ENCODE assay signal across 9 cellular contexts in genomic region chr17:78132086-78132676, GRCh38. TPM values are rescaled to one million over a fixed set of nuclear protein-coding genes. Genes with fewer than 3 reads are reported as not detected.
DNase-seq lines count a peak whose midpoint lies in the region; ATAC-seq and TF ChIP-seq lines count a peak whose summit lies in the region.
"Had no signal": no experiment of that assay in that cellular context is flagged by ENCODE, and none has a peak within 500 bp of the region (broad histone marks: within the 10 kb centered on the region; RNA-seq: fewer than 3 reads in every experiment).

No MANE protein-coding gene starts in this region.

- no peaks in the 10 kb centered on the region for H3K27me3 ChIP-seq in DND-41 (ENCODE audit: insufficient read depth, low read length, poor library complexity)
- no peaks in the 10 kb centered on the region for H3K27me3 ChIP-seq in KMS-11 (ENCODE audit: insufficient read depth, low read depth)
- H3K27me3 ChIP-seq in left lung = peaks cover 0 to 12% of the 10 kb centered on the region in 2 donors

- H2AFZ ChIP-seq in DND-41 (ENCODE audit: low read depth, low read length) (no peak overlapping the region), KMS-11 (ENCODE audit: low read depth) (no peak overlapping the region)

- H3K4me2 ChIP-seq in DND-41 (ENCODE audit: insufficient read depth, low read length) (peak overlapping the region; percentile 94), KMS-11 (peak overlapping the region; percentile 58; the same call in 1 of the 2 replicates)

- peaks cover 70% of the 10 kb centered on the region for H3K4me1 ChIP-seq in DND-41 (ENCODE audit: insufficient read depth, low read length)
- H3K4me1 ChIP-seq in KMS-11 (ENCODE audit: low read depth, poor library complexity, severe bottlenecking) = peaks cover 53% of the 10 kb centered on the region
- peaks cover 17 to 86% of the 10 kb centered on the region in 2 donors for H3K4me1 ChIP-seq in left lung

- ATAC-seq in DND-41 (ENCODE audit: insufficient read depth, low read depth) (no peak), left lung (peak; percentile 38), HG02970 (IDR thresholded peaks at IDR 0.05; ENCODE audit: low FRiP score, unreplicated experiment) (no peak), SK-N-SH treated with all-trans-retinoic acid at 6 μM for 48 hours (no peak)

- peak overlapping the region; percentile 25 to 71; a peak in 3 of 4 replicates for H3K4me3 ChIP-seq in DND-41 (ENCODE audit: low read depth in 1 of 2, low read length in 2 of 2)
- no peak overlapping the region for H3K4me3 ChIP-seq in KMS-11 (IDR thresholded peaks at IDR 0.05; ENCODE audit: insufficient read depth, low read depth, low read length)
- peak overlapping the region; percentile 34 to 58 for H3K4me3 ChIP-seq in left lung

- intact Hi-C loops in left lung (cut with DNase I) = no loop called here

- H4K20me1 ChIP-seq in DND-41 (ENCODE audit: insufficient read depth, low read length) (peaks cover 35% of the 10 kb centered on the region), KMS-11 (ENCODE audit: insufficient read depth) (no peaks in the 10 kb centered on the region)

- TF ChIP-seq CTCF in DND-41 (IDR thresholded peaks at IDR 0.05; ENCODE audit: borderline replicate concordance, extremely low read depth, low read length, poor library complexity, severe bottlenecking) (no peak), KMS-11 (conservative IDR thresholded peaks at IDR 0.05; ENCODE audit: low read depth, low read length) (no peak; the same call in 1 of the 2 replicates), left lung (IDR thresholded peaks at IDR 0.05) (no peak)

- H3K36me3 ChIP-seq in DND-41 (ENCODE audit: insufficient read depth, low read length) (peaks cover 42% of the 10 kb centered on the region), KMS-11 (ENCODE audit: insufficient read depth) (no peaks in the 10 kb centered on the region; the same call in 1 of the 2 replicates), left lung (peaks cover 0 to 18% of the 10 kb centered on the region in 2 donors)

- H3K9ac ChIP-seq in DND-41 (ENCODE audit: low read depth, low read length) (peak overlapping the region; percentile 70), KMS-11 (peak overlapping the region; percentile 73)

- H3K27ac ChIP-seq in DND-41 (ENCODE audit: low read length) (peak overlapping the region; percentile 33), KMS-11 (peak overlapping the region; percentile 68), left lung (peak overlapping the region; percentile 26 to 93), temporal lobe (ENCODE audit: low read depth, low read length) (peak overlapping the region; percentile 72)

- peak; percentile 71 for DNase-seq in DND-41
- DNase-seq in activated gamma-delta T cell treated with anti-CD3 and anti-CD28 coated beads, Interleukin-2, amount 50 U/mL, for 16 hours (ENCODE audit: low read depth) = peak; percentile 68
- peak; percentile 78 to 87 for DNase-seq in left lung
- DNase-seq in HK-2 (ENCODE audit: unreplicated experiment) = no peak

- H3K79me2 ChIP-seq in DND-41 (ENCODE audit: insufficient read depth, low read length) = peaks cover 12% of the 10 kb centered on the region
- H3K79me2 ChIP-seq in KMS-11 (ENCODE audit: insufficient read depth, low read depth) = peaks cover 38% of the 10 kb centered on the region

- no peaks in the 10 kb centered on the region for H3K9me3 ChIP-seq in DND-41 (ENCODE audit: insufficient read depth, low read length, severe bottlenecking)
- no peaks in the 10 kb centered on the region for H3K9me3 ChIP-seq in left lung

TF ChIP-seq in SK-N-SH treated with all-trans-retinoic acid at 6 μM for 48 hours, 23 proteins besides CTCF, POLR2A, EP300 and RAD21:
- no peak for TF ChIP-seq CSDC2 (CRISPR knock-in tag; IDR thresholded peaks at IDR 0.05)
- no peak for TF ChIP-seq ZNF70 (CRISPR knock-in tag; IDR thresholded peaks at IDR 0.05)
- TF ChIP-seq SNAI2 (CRISPR knock-in tag; IDR thresholded peaks at IDR 0.05) = no peak
- TF ChIP-seq GLIS3 (CRISPR knock-in tag; IDR thresholded peaks at IDR 0.05) = no peak
- no peak for TF ChIP-seq ZNF565 (CRISPR knock-in tag; conservative IDR thresholded peaks at IDR 0.05; ENCODE audit: low read depth)
- no peak for TF ChIP-seq PPARA (CRISPR knock-in tag; IDR thresholded peaks at IDR 0.05; ENCODE audit: borderline replicate concordance)
- TF ChIP-seq OSR1 (CRISPR knock-in tag; IDR thresholded peaks at IDR 0.05) = no peak
- no peak for TF ChIP-seq CREB5 (CRISPR knock-in tag; IDR thresholded peaks at IDR 0.05; ENCODE audit: low read depth)
- TF ChIP-seq TSHZ2 (CRISPR knock-in tag; IDR thresholded peaks at IDR 0.05) = no peak
- no peak for TF ChIP-seq ZC3H10 (CRISPR knock-in tag; IDR thresholded peaks at IDR 0.05)
- TF ChIP-seq TCF4 (CRISPR knock-in tag; IDR thresholded peaks at IDR 0.05; ENCODE audit: borderline replicate concordance) = no peak
- no peak for TF ChIP-seq BACH2 (CRISPR knock-in tag; IDR thresholded peaks at IDR 0.05; ENCODE audit: borderline replicate concordance)
- TF ChIP-seq CSRNP3 (CRISPR knock-in tag; IDR thresholded peaks at IDR 0.05) = no peak
- no peak for TF ChIP-seq TOX (CRISPR knock-in tag; IDR thresholded peaks at IDR 0.05; ENCODE audit: borderline replicate concordance)

RNA-seq across cellular contexts. Expression of gene TMC8, which starts 1.6 kb away (rescaled TPM):
- total RNA-seq in left lung (10 to 100 TPM; 14.7 to 37.3 TPM), temporal lobe (0.49 TPM)

RNA-seq across cellular contexts. Expression of gene TMC6, which starts 3.6 kb away (rescaled TPM):
- total RNA-seq in left lung (100 to 1,000 TPM; 149 to 152 TPM), temporal lobe (2.0 TPM)

RNA-seq across cellular contexts. Expression of gene C17orf99, which starts 14.0 kb away (rescaled TPM):
- total RNA-seq in left lung (not detected), temporal lobe (not detected)
- total RNA-seq: epithelial cell of proximal tubule had no signal

RNA-seq across cellular contexts. Expression of gene SYNGR2, which starts 36.2 kb away (rescaled TPM):
- total RNA-seq in left lung (100 to 1,000 TPM; 192 to 227 TPM), temporal lobe (3.0 TPM)

RNA-seq across cellular contexts. Expression of gene TK1, which starts 54.7 kb away (rescaled TPM):
- total RNA-seq in left lung (10 to 100 TPM; 24.0 to 33.0 TPM), temporal lobe (1.7 TPM)

Comparison
In these comparisons a context has a peak if more than half of its experiments do, and no peak if none do; other contexts are left out.
1. RNA of gene TMC8, which starts 1.6 kb away (total RNA-seq): 14.7 to 37.3 TPM in left lung; 0.49 TPM in temporal lobe (single experiment); every median in the first group is over 10 times any median in the second.
2. RNA of gene TMC6, which starts 3.6 kb away (total RNA-seq): 149 to 152 TPM in left lung; 2.0 TPM in temporal lobe (single experiment); every median in the first group is over 10 times any median in the second.
3. Peak in every context shown above with its lines, with median percentiles within 50 percentile points of each other: H3K27ac ChIP-seq.